Comparison of ENCODE assay signal across 2 cellular contexts in the genomic region with DNA sequence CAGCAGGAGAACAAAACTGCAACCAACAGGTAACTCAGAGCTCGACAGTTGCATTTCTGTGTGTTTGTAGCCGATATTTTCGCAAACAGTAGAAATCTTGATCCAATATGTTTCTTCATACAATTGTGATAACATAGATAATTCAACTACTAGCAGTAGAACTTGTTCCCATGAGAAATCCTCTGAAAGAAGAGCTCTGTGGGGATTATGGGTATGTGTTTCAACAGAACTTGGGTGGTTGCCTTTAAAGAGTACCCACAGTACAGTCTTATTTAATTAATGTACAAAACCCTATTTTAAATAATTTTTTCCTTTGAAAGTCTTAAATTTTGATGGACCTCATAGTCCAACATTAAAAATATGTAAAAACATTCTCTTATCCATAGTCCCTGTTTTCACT.
TF ChIP-seq lines count a peak whose summit lies in the region.

No MANE protein-coding gene starts in this region.

TF ChIP-seq in GM23338, 12 proteins besides CTCF, POLR2A, EP300 and RAD21 (continued from another document):
- TF ChIP-seq, protein P1, sequence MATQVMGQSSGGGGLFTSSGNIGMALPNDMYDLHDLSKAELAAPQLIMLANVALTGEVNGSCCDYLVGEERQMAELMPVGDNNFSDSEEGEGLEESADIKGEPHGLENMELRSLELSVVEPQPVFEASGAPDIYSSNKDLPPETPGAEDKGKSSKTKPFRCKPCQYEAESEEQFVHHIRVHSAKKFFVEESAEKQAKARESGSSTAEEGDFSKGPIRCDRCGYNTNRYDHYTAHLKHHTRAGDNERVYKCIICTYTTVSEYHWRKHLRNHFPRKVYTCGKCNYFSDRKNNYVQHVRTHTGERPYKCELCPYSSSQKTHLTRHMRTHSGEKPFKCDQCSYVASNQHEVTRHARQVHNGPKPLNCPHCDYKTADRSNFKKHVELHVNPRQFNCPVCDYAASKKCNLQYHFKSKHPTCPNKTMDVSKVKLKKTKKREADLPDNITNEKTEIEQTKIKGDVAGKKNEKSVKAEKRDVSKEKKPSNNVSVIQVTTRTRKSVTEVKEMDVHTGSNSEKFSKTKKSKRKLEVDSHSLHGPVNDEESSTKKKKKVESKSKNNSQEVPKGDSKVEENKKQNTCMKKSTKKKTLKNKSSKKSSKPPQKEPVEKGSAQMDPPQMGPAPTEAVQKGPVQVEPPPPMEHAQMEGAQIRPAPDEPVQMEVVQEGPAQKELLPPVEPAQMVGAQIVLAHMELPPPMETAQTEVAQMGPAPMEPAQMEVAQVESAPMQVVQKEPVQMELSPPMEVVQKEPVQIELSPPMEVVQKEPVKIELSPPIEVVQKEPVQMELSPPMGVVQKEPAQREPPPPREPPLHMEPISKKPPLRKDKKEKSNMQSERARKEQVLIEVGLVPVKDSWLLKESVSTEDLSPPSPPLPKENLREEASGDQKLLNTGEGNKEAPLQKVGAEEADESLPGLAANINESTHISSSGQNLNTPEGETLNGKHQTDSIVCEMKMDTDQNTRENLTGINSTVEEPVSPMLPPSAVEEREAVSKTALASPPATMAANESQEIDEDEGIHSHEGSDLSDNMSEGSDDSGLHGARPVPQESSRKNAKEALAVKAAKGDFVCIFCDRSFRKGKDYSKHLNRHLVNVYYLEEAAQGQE (IDR thresholded peaks at IDR 0.05; ENCODE audit: unreplicated experiment): no peak
- TF ChIP-seq EZH2 (IDR thresholded peaks at IDR 0.05; ENCODE audit: low read depth, unreplicated experiment) (no peak), ZNF114 (CRISPR knock-in tag; IDR thresholded peaks at IDR 0.05) (no peak), CREB1 (CRISPR knock-in tag; IDR thresholded peaks at IDR 0.05; ENCODE audit: low read depth) (no peak), EZH2phosphoT487 (IDR thresholded peaks at IDR 0.05; ENCODE audit: unreplicated experiment) (no peak), POLR2AphosphoS5 (IDR thresholded peaks at IDR 0.05; ENCODE audit: low read depth) (no peak), NANOG (IDR thresholded peaks at IDR 0.05; ENCODE audit: borderline replicate concordance) (no peak), STAT1 (IDR thresholded peaks at IDR 0.05; ENCODE audit: unreplicated experiment) (no peak)
- TF ChIP-seq, protein P2, sequence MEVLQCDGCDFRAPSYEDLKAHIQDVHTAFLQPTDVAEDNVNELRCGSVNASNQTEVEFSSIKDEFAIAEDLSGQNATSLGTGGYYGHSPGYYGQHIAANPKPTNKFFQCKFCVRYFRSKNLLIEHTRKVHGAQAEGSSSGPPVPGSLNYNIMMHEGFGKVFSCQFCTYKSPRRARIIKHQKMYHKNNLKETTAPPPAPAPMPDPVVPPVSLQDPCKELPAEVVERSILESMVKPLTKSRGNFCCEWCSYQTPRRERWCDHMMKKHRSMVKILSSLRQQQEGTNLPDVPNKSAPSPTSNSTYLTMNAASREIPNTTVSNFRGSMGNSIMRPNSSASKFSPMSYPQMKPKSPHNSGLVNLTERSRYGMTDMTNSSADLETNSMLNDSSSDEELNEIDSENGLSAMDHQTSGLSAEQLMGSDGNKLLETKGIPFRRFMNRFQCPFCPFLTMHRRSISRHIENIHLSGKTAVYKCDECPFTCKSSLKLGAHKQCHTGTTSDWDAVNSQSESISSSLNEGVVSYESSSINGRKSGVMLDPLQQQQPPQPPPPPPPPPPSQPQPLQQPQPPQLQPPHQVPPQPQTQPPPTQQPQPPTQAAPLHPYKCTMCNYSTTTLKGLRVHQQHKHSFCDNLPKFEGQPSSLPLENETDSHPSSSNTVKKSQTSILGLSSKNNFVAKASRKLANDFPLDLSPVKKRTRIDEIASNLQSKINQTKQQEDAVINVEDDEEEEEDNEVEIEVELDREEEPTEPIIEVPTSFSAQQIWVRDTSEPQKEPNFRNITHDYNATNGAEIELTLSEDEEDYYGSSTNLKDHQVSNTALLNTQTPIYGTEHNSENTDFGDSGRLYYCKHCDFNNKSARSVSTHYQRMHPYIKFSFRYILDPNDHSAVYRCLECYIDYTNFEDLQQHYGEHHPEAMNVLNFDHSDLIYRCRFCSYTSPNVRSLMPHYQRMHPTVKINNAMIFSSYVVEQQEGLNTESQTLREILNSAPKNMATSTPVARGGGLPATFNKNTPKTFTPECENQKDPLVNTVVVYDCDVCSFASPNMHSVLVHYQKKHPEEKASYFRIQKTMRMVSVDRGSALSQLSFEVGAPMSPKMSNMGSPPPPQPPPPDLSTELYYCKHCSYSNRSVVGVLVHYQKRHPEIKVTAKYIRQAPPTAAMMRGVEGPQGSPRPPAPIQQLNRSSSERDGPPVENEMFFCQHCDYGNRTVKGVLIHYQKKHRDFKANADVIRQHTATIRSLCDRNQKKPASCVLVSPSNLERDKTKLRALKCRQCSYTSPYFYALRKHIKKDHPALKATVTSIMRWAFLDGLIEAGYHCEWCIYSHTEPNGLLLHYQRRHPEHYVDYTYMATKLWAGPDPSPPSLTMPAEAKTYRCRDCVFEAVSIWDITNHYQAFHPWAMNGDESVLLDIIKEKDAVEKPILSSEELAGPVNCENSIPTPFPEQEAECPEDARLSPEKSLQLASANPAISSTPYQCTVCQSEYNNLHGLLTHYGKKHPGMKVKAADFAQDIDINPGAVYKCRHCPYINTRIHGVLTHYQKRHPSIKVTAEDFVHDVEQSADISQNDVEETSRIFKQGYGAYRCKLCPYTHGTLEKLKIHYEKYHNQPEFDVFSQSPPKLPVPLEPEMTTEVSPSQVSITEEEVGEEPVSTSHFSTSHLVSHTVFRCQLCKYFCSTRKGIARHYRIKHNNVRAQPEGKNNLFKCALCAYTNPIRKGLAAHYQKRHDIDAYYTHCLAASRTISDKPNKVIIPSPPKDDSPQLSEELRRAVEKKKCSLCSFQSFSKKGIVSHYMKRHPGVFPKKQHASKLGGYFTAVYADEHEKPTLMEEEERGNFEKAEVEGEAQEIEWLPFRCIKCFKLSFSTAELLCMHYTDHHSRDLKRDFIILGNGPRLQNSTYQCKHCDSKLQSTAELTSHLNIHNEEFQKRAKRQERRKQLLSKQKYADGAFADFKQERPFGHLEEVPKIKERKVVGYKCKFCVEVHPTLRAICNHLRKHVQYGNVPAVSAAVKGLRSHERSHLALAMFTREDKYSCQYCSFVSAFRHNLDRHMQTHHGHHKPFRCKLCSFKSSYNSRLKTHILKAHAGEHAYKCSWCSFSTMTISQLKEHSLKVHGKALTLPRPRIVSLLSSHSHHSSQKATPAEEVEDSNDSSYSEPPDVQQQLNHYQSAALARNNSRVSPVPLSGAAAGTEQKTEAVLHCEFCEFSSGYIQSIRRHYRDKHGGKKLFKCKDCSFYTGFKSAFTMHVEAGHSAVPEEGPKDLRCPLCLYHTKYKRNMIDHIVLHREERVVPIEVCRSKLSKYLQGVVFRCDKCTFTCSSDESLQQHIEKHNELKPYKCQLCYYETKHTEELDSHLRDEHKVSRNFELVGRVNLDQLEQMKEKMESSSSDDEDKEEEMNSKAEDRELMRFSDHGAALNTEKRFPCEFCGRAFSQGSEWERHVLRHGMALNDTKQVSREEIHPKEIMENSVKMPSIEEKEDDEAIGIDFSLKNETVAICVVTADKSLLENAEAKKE (CRISPR knock-in tag; IDR thresholded peaks at IDR 0.05): no peak

TF ChIP-seq in WTC11, 78 proteins besides CTCF, POLR2A, EP300 and RAD21 (continued from another document):
- TF ChIP-seq, protein P3, sequence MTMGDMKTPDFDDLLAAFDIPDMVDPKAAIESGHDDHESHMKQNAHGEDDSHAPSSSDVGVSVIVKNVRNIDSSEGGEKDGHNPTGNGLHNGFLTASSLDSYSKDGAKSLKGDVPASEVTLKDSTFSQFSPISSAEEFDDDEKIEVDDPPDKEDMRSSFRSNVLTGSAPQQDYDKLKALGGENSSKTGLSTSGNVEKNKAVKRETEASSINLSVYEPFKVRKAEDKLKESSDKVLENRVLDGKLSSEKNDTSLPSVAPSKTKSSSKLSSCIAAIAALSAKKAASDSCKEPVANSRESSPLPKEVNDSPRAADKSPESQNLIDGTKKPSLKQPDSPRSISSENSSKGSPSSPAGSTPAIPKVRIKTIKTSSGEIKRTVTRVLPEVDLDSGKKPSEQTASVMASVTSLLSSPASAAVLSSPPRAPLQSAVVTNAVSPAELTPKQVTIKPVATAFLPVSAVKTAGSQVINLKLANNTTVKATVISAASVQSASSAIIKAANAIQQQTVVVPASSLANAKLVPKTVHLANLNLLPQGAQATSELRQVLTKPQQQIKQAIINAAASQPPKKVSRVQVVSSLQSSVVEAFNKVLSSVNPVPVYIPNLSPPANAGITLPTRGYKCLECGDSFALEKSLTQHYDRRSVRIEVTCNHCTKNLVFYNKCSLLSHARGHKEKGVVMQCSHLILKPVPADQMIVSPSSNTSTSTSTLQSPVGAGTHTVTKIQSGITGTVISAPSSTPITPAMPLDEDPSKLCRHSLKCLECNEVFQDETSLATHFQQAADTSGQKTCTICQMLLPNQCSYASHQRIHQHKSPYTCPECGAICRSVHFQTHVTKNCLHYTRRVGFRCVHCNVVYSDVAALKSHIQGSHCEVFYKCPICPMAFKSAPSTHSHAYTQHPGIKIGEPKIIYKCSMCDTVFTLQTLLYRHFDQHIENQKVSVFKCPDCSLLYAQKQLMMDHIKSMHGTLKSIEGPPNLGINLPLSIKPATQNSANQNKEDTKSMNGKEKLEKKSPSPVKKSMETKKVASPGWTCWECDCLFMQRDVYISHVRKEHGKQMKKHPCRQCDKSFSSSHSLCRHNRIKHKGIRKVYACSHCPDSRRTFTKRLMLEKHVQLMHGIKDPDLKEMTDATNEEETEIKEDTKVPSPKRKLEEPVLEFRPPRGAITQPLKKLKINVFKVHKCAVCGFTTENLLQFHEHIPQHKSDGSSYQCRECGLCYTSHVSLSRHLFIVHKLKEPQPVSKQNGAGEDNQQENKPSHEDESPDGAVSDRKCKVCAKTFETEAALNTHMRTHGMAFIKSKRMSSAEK (CRISPR knock-in tag; IDR thresholded peaks at IDR 0.05; ENCODE audit: borderline replicate concordance): no peak
